8 cellular contexts compared by ENCODE assay signal in genomic region chr12:27975222-27976136, GRCh38. TPM values are rescaled to one million over a fixed set of nuclear protein-coding genes. Genes with fewer than 3 reads are reported as not detected.
DNase-seq lines count a peak whose midpoint lies in the region; ATAC-seq and TF ChIP-seq lines count a peak whose summit lies in the region.

No MANE protein-coding gene starts in this region.

- H3K27ac ChIP-seq in 22Rv1 (no peak overlapping the region), liver (ENCODE audit: low read depth in 1 of 2, low read length in 2 of 2) (no peak overlapping the region)
- H3K27ac ChIP-seq in CD4-positive, alpha-beta T cell (ENCODE audit: low read depth, low read length) = no peak overlapping the region

- peak overlapping the region; percentile 35 for H3K4me3 ChIP-seq in astrocyte of the spinal cord (ENCODE audit: low read depth, low read length)
- H3K4me3 ChIP-seq in liver (ENCODE audit: low read depth in 1 of 3, low read length in 3 of 3) = peak overlapping the region in 1 of 3 donors; percentile 18

- DNase-seq in HEK293T (ENCODE audit: extremely low spot score) = peak; percentile 45
- peak; percentile 72 for DNase-seq in astrocyte of the spinal cord (ENCODE audit: low read depth, low spot score)
- no peak for DNase-seq in CD4-positive, alpha-beta T cell
- no peak for DNase-seq in NCI-H128 (lab: John Stamatoyannopoulos, UW; ENCODE audit: unreplicated experiment)
- no peak for DNase-seq in amniotic stem cell (lab: John Stamatoyannopoulos, UW)
- no peak for DNase-seq in SHP77 (lab: John Stamatoyannopoulos, UW)

- TF ChIP-seq CTCF in 22Rv1 (IDR thresholded peaks at IDR 0.05) (peak; percentile 5; the same call in 1 of the 2 replicates), astrocyte of the spinal cord (IDR thresholded peaks at IDR 0.05; ENCODE audit: low read depth, low read length) (no peak), liver (IDR thresholded peaks at IDR 0.05; ENCODE audit: low read depth, low read length, missing input control) (no peak)
- no peak for TF ChIP-seq CTCF in CD4-positive, alpha-beta T cell (IDR thresholded peaks at IDR 0.05)

- no peaks in the 10 kb centered on the region for H3K36me3 ChIP-seq in liver (ENCODE audit: control insufficient read depth in 4 of 4, insufficient read depth in 3 of 4, low read depth in 1 of 4, low read length in 3 of 4)

- peaks cover 93% of the 10 kb centered on the region for H3K27me3 Mint-ChIP-seq in CD4-positive, alpha-beta T cell

- no peak for ATAC-seq in CD4-positive, alpha-beta T cell (ENCODE audit: poor library complexity)

- H3K9ac ChIP-seq in liver (ENCODE audit: low read depth in 1 of 2, low read length in 2 of 2) = no peak overlapping the region

- intact Hi-C loops in CD4-positive, alpha-beta T cell (cut with DNase I, micrococcal nuclease) = no loop called here

- peaks cover 0 to 3% (median 0%) of the 10 kb centered on the region in 4 donors for H3K9me3 ChIP-seq in liver (ENCODE audit: control insufficient read depth in 4 of 4, low read length in 3 of 4)
- H3K9me3 ChIP-seq in CD4-positive, alpha-beta T cell (ENCODE audit: control insufficient read depth, low read length) = no peaks in the 10 kb centered on the region

- no peak overlapping the region for H3K27ac Mint-ChIP-seq in CD4-positive, alpha-beta T cell

- no peak overlapping the region for H3K4me3 Mint-ChIP-seq in CD4-positive, alpha-beta T cell

- H3K36me3 Mint-ChIP-seq in CD4-positive, alpha-beta T cell (ENCODE audit: low read depth) = no peaks in the 10 kb centered on the region

- in situ Hi-C loops in astrocyte of the spinal cord (cut with HindIII; ENCODE audit: low sequenced_read_pairs) = no loop called here

- TF ChIP-seq RAD21 in liver (IDR thresholded peaks at IDR 0.05) = no peak

- peaks cover 9% of the 10 kb centered on the region for H3K4me1 Mint-ChIP-seq in CD4-positive, alpha-beta T cell (ENCODE audit: low read depth)

- POLR2A ChIA-PET in HEK293T (lab: Yijun Ruan, JAX) = no interaction called here
- POLR2A ChIA-PET in CD4-positive, alpha-beta T cell (lab: Charles Lee) = interaction anchor here (0.6 kb wide), 1 partner anchor 359 kb away, joined by 3 read pairs; no protein-coding TSS in a partner anchor

- peaks cover 5 to 18% (median 14%) of the 10 kb centered on the region in 4 donors for H3K27me3 ChIP-seq in liver (ENCODE audit: control insufficient read depth in 4 of 4, insufficient read depth in 4 of 4, low read length in 3 of 4)
- H3K27me3 ChIP-seq in CD4-positive, alpha-beta T cell (ENCODE audit: control insufficient read depth, insufficient read depth, low read length) = peaks cover 82% of the 10 kb centered on the region

- CTCF ChIA-PET in HEK293T (lab: Yijun Ruan, JAX) = no interaction called here
- CTCF ChIA-PET in CD4-positive, alpha-beta T cell (lab: Charles Lee) = no interaction called here

- WGBS in liver = 3% methylated on average over 61 of the region's 61 CpGs

- H3K4me1 ChIP-seq in liver (ENCODE audit: control insufficient read depth in 4 of 4, insufficient read depth in 4 of 4, low read length in 3 of 4) = peaks cover 9 to 26% (median 19%) of the 10 kb centered on the region in 4 donors

- H3K9me3 Mint-ChIP-seq in CD4-positive, alpha-beta T cell = no peaks in the 10 kb centered on the region

TF ChIP-seq in HEK293T, 16 proteins besides CTCF, POLR2A, EP300 and RAD21:
- peak; percentile 50; the same call in 1 of the 2 replicates for TF ChIP-seq L3MBTL2 (conservative IDR thresholded peaks at IDR 0.05)
- no peak for TF ChIP-seq CTBP1 (IDR thresholded peaks at IDR 0.05; ENCODE audit: borderline replicate concordance)

TF ChIP-seq in liver, 16 proteins besides CTCF, POLR2A, EP300 and RAD21:
- TF ChIP-seq, protein P1, sequence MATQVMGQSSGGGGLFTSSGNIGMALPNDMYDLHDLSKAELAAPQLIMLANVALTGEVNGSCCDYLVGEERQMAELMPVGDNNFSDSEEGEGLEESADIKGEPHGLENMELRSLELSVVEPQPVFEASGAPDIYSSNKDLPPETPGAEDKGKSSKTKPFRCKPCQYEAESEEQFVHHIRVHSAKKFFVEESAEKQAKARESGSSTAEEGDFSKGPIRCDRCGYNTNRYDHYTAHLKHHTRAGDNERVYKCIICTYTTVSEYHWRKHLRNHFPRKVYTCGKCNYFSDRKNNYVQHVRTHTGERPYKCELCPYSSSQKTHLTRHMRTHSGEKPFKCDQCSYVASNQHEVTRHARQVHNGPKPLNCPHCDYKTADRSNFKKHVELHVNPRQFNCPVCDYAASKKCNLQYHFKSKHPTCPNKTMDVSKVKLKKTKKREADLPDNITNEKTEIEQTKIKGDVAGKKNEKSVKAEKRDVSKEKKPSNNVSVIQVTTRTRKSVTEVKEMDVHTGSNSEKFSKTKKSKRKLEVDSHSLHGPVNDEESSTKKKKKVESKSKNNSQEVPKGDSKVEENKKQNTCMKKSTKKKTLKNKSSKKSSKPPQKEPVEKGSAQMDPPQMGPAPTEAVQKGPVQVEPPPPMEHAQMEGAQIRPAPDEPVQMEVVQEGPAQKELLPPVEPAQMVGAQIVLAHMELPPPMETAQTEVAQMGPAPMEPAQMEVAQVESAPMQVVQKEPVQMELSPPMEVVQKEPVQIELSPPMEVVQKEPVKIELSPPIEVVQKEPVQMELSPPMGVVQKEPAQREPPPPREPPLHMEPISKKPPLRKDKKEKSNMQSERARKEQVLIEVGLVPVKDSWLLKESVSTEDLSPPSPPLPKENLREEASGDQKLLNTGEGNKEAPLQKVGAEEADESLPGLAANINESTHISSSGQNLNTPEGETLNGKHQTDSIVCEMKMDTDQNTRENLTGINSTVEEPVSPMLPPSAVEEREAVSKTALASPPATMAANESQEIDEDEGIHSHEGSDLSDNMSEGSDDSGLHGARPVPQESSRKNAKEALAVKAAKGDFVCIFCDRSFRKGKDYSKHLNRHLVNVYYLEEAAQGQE (IDR thresholded peaks at IDR 0.05) = peak; percentile 90
- TF ChIP-seq ZBTB33 (IDR thresholded peaks at IDR 0.05) = no peak

RNA-seq across cellular contexts. Expression of gene PTHLH, which starts 2.9 kb away (rescaled TPM):
- not detected for total RNA-seq in liver
- polyA plus RNA-seq in liver = not detected
- not detected for total RNA-seq in CD4-positive, alpha-beta T cell

Comparison
In these comparisons a context has a peak if more than half of its experiments do, and no peak if none do; other contexts are left out.
1. DNase-seq: peak in HEK293T (single experiment) and astrocyte of the spinal cord (single experiment); none in CD4-positive, alpha-beta T cell (0 of 10), NCI-H128 (single experiment), amniotic stem cell (single experiment) and SHP77 (0 of 2).